In the genomic region with DNA sequence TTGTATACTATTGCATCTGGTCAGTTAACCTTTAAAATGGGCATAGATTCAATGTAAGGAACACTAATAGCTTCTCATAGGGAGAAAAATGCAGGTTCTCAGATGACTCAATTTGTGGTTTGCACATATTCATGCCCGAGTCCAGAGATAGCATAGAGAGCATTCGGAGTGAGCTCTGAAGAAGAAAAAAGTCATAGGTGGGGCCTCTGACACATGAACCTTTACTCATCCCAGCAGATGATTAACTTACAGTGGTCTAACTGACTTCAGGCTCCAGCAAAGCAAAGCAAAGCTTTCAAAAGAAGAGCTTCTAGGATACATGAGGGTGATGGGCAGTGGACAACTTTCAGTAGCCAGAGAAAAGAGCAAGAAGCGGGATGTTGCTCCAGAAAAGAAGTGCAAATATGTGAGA, we compare ENCODE assay signal across 9 cellular contexts. TPM values are rescaled to one million over a fixed set of nuclear protein-coding genes. Genes with fewer than 3 reads are reported as not detected.
DNase-seq lines count a peak whose midpoint lies in the region; ATAC-seq, FAIRE-seq and TF ChIP-seq lines count a peak whose summit lies in the region.
"Had no signal": no experiment of that assay in that cellular context is flagged by ENCODE, and none has a peak within 500 bp of the region (broad histone marks: within the 10 kb centered on the region; RNA-seq: fewer than 3 reads in every experiment).

No MANE protein-coding gene starts in this region.

- peaks cover 67% of the 10 kb centered on the region for H3K4me1 Mint-ChIP-seq in stimulated activated naive CD8-positive, alpha-beta T cell treated with anti-CD3 and anti-CD28 coated beads, Interleukin-15, Interleukin-2, amounts not matched to agents 100 ng/mL and 50 ng/mL, for 24 hours (ENCODE audit: low read depth)

- TF ChIP-seq EP300 in HepG2 (IDR thresholded peaks at IDR 0.05; ENCODE audit: low read depth in 2 of 2, low read length in 2 of 2) (peak in 1 of 2 experiments; percentile 32; a peak in 1 of 4 replicates), HepG2 (CRISPR knock-in tag; IDR thresholded peaks at IDR 0.05; ENCODE audit: borderline replicate concordance) (no peak)

- H3K36me3 Mint-ChIP-seq in stimulated activated naive CD8-positive, alpha-beta T cell treated with anti-CD3 and anti-CD28 coated beads, Interleukin-15, Interleukin-2, amounts not matched to agents 100 ng/mL and 50 ng/mL, for 24 hours (ENCODE audit: low read depth): peaks cover 14% of the 10 kb centered on the region

- ATAC-seq in HepG2 (peak; percentile 60), right lobe of liver (no peak), left cardiac atrium (no peak)

- BruUV-seq in HepG2 (replicated peaks; lab: Mats Ljungman, UMichigan): no TSS peak

- H3K27me3 Mint-ChIP-seq in stimulated activated naive CD8-positive, alpha-beta T cell treated with anti-CD3 and anti-CD28 coated beads, Interleukin-15, Interleukin-2, amounts not matched to agents 100 ng/mL and 50 ng/mL, for 24 hours: peaks cover 13% of the 10 kb centered on the region

- peak; percentile 76 for DNase-seq in HepG2 (ENCODE audit: low spot score)
- no peak for DNase-seq in right lobe of liver
- DNase-seq in HUDEP-2 (lab: John Stamatoyannopoulos, UW; ENCODE audit: unreplicated experiment in 76 of 76): peak in 39 of 76 experiments; percentile 18 to 90 (median 63)
- DNase-seq in astrocyte of the spinal cord (ENCODE audit: low read depth, low spot score): peak; percentile 81
- DNase-seq in left cardiac atrium: no peak
- DNase-seq in NCI-H2171 (lab: John Stamatoyannopoulos, UW): no peak
- no peak for DNase-seq in cerebellar cortex (ENCODE audit: low spot score)
- DNase-seq: amygdala had no signal

- peak overlapping the region; percentile 44 for H3K4me3 Mint-ChIP-seq in stimulated activated naive CD8-positive, alpha-beta T cell treated with anti-CD3 and anti-CD28 coated beads, Interleukin-15, Interleukin-2, amounts not matched to agents 100 ng/mL and 50 ng/mL, for 24 hours

- no peaks in the 10 kb centered on the region for H3K79me2 ChIP-seq in HepG2 (ENCODE audit: insufficient read depth, low read length)

- POLR2A ChIA-PET in HepG2 (lab: Yijun Ruan, JAX): interaction anchor here (0.7 to 1.5 kb wide), 6 partner anchors 13 to 93 kb away, joined by 3 to 6 read pairs (median 4); a partner anchor contains a TSS

- no peaks in the 10 kb centered on the region for H3K9me3 Mint-ChIP-seq in stimulated activated naive CD8-positive, alpha-beta T cell treated with anti-CD3 and anti-CD28 coated beads, Interleukin-15, Interleukin-2, amounts not matched to agents 100 ng/mL and 50 ng/mL, for 24 hours

- no peak for FAIRE-seq in HepG2 (lab: Jason Lieb, UNC)

- H2AFZ ChIP-seq in HepG2 (ENCODE audit: low read length): no peak overlapping the region

- H3K4me1 ChIP-seq in HepG2 (ENCODE audit: insufficient read depth, low read length) (peaks cover 76% of the 10 kb centered on the region), right lobe of liver (no peaks in the 10 kb centered on the region)

- TF ChIP-seq POLR2A in HepG2 (IDR thresholded peaks at IDR 0.05; ENCODE audit: insufficient read depth in 1 of 2, low read depth in 2 of 2, low read length in 2 of 2) (no peak), right lobe of liver (IDR thresholded peaks at IDR 0.05) (no peak)

- peak overlapping the region; percentile 96 for H3K4me2 ChIP-seq in HepG2 (ENCODE audit: low read depth, low read length)

- no peaks in the 10 kb centered on the region for H4K20me1 ChIP-seq in HepG2 (ENCODE audit: insufficient read depth, low read length)

- H3K27me3 ChIP-seq in HepG2 (ENCODE audit: control insufficient read depth in 1 of 2, insufficient read depth in 2 of 2, low read length in 2 of 2) (no peaks in the 10 kb centered on the region), right lobe of liver (no peaks in the 10 kb centered on the region)

- H3K4me3 ChIP-seq in HepG2 (replicated peaks in 1 of 3; ENCODE audit: insufficient read depth in 1 of 3, low read depth in 2 of 3, low read length in 3 of 3): peak overlapping the region; percentile 40 to 67 (median 67); a peak in 5 of 6 replicates
- no peak overlapping the region for H3K4me3 ChIP-seq in right lobe of liver
- H3K4me3 ChIP-seq in astrocyte of the spinal cord (ENCODE audit: low read depth, low read length): no peak overlapping the region

- no peak overlapping the region for H3K9ac ChIP-seq in HepG2 (ENCODE audit: insufficient read depth, low read depth, low read length)

- TF ChIP-seq CTCF in HepG2 (CRISPR knock-in tag; IDR thresholded peaks at IDR 0.05): no peak
- TF ChIP-seq CTCF in right lobe of liver (IDR thresholded peaks at IDR 0.05): no peak
- no peak for TF ChIP-seq CTCF in astrocyte of the spinal cord (IDR thresholded peaks at IDR 0.05; ENCODE audit: low read depth, low read length)

- H3K9me3 ChIP-seq in HepG2 (ENCODE audit: low read length) (no peaks in the 10 kb centered on the region), right lobe of liver (no peaks in the 10 kb centered on the region)

- 1% methylated on average over 3 of the region's 3 CpGs for WGBS in HepG2 (ENCODE audit: low lambda C conversion rate)
- WGBS in right lobe of liver (ENCODE audit: insufficient coverage, low coverage, low lambda C conversion rate, missing lambda C conversion rate): 39% methylated on average over 3 of the region's 3 CpGs

- peak overlapping the region; percentile 2 for H3K27ac ChIP-seq in HepG2 (ENCODE audit: extremely low read length, insufficient read depth, low read length)
- H3K27ac ChIP-seq in right lobe of liver: no peak overlapping the region

- intact Hi-C loops in HepG2 (cut with micrococcal nuclease; ENCODE audit: unreplicated experiment): loop anchor here (10.0 kb wide), 1 partner anchor 245 kb away; no protein-coding TSS in a partner anchor
- intact Hi-C loops in right lobe of liver (cut with DNase I): no loop called here
- intact Hi-C loops in left cardiac atrium (cut with DNase I): no loop called here

- in situ Hi-C loops in HepG2 (cut with HindIII; ENCODE audit: extremely low pct_ligation_motif_present, low pct_unique_long_range_greater_than_20kb): loop anchor here (10.0 to 25.0 kb wide), 2 partner anchors 135 to 1203 kb away; no protein-coding TSS in a partner anchor
- in situ Hi-C loops in astrocyte of the spinal cord (cut with HindIII; ENCODE audit: low sequenced_read_pairs): no loop called here

- no peaks in the 10 kb centered on the region for H3K36me3 ChIP-seq in HepG2 (replicated peaks in 1 of 2; ENCODE audit: control insufficient read depth in 1 of 2, insufficient read depth in 2 of 2, low read length in 2 of 2)
- no peaks in the 10 kb centered on the region for H3K36me3 ChIP-seq in right lobe of liver

- CTCF ChIA-PET in HepG2 (lab: Yijun Ruan, JAX; ENCODE audit: low intra/inter-chr PET ratio, low total read pairs): no interaction called here

- H3K27ac Mint-ChIP-seq in stimulated activated naive CD8-positive, alpha-beta T cell treated with anti-CD3 and anti-CD28 coated beads, Interleukin-15, Interleukin-2, amounts not matched to agents 100 ng/mL and 50 ng/mL, for 24 hours: peak overlapping the region; percentile 49

- no peak for TF ChIP-seq RAD21 in HepG2 (CRISPR knock-in tag; IDR thresholded peaks at IDR 0.05)

TF ChIP-seq in HepG2, 621 proteins besides CTCF, POLR2A, EP300 and RAD21 (continues in another document):
- no peak for TF ChIP-seq HNRNPL (IDR thresholded peaks at IDR 0.05; ENCODE audit: low read depth, low read length)
- TF ChIP-seq, protein P1, sequence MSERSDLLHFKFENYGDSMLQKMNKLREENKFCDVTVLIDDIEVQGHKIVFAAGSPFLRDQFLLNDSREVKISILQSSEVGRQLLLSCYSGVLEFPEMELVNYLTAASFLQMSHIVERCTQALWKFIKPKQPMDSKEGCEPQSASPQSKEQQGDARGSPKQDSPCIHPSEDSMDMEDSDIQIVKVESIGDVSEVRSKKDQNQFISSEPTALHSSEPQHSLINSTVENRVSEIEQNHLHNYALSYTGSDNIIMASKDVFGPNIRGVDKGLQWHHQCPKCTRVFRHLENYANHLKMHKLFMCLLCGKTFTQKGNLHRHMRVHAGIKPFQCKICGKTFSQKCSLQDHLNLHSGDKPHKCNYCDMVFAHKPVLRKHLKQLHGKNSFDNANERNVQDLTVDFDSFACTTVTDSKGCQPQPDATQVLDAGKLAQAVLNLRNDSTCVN (CRISPR knock-in tag; IDR thresholded peaks at IDR 0.05; ENCODE audit: borderline replicate concordance): peak; percentile 95
- no peak for TF ChIP-seq ZNF713 (CRISPR knock-in tag; IDR thresholded peaks at IDR 0.05)
- no peak for TF ChIP-seq TRIM24 (CRISPR knock-in tag; IDR thresholded peaks at IDR 0.05)
- TF ChIP-seq ZNF564 (CRISPR knock-in tag; IDR thresholded peaks at IDR 0.05): no peak
- TF ChIP-seq JUN (CRISPR knock-in tag; IDR thresholded peaks at IDR 0.05): no peak
- TF ChIP-seq RCOR2 (CRISPR knock-in tag; IDR thresholded peaks at IDR 0.05): no peak
- TF ChIP-seq SALL1 (CRISPR knock-in tag; IDR thresholded peaks at IDR 0.05): no peak
- TF ChIP-seq ZNF7 (CRISPR knock-in tag; IDR thresholded peaks at IDR 0.05): no peak
- no peak for TF ChIP-seq MATR3 (CRISPR knock-in tag; IDR thresholded peaks at IDR 0.05)

RNA-seq across cellular contexts. Expression of gene BTN3A2, which starts 55.3 kb away (rescaled TPM):
- total RNA-seq in HepG2 (2016; rRNA removed; fragmentation: Illumina TruSeq; extraction: Trizol) (18.9 and 21.3 TPM in 2 replicates), right lobe of liver (10 to 100 TPM in 5 of 6 experiments, 1 to 10 TPM in 1; 7.7 to 21.6 (median 15.4) TPM), left cardiac atrium (10 to 100 TPM in 1 of 2 donors, 1 to 10 TPM in 1; 6.8 to 21.3 TPM)
- total RNA-seq in HepG2 (2016; cell fraction: cytosol; rRNA removed; fragmentation: Illumina TruSeq; extraction: Trizol; ENCODE audit: low read depth): 3.4 and 4.3 TPM in 2 replicates
- 17.8 and 20.4 TPM in 2 replicates for total RNA-seq in HepG2 (2016; cell fraction: insoluble cytoplasmic fraction; rRNA removed; fragmentation: Illumina TruSeq; extraction: Trizol)
- total RNA-seq in HepG2 (2016; cell fraction: membrane; rRNA removed; fragmentation: Illumina TruSeq; extraction: Trizol): 13.3 and 13.9 TPM in 2 replicates
- total RNA-seq in HepG2 (2016; cell fraction: nucleus; rRNA removed; fragmentation: Illumina TruSeq; extraction: Trizol): 16.6 and 20.6 TPM in 2 replicates
- polyA plus RNA-seq in HepG2 (2011; rRNA removed): 36.2 and 36.3 TPM in 2 replicates
- 28.2 and 31.2 TPM in 2 replicates for polyA plus RNA-seq in HepG2 (2011; cell fraction: cytosol; rRNA removed)
- 36.5 and 54.5 TPM in 2 replicates for polyA plus RNA-seq in HepG2 (2011; cell fraction: nucleus; rRNA removed)
- polyA plus RNA-seq in HepG2 (2012): 22.7 and 24.1 TPM in 2 replicates
- polyA plus RNA-seq in HepG2 (2016; cell fraction: cytosol; fragmentation: Illumina TruSeq; extraction: Trizol; ENCODE audit: low read depth): 3.2 and 3.3 TPM in 2 replicates
- 14.2 and 14.4 TPM in 2 replicates for polyA plus RNA-seq in HepG2 (2016; cell fraction: insoluble cytoplasmic fraction; fragmentation: Illumina TruSeq; extraction: Trizol; ENCODE audit: low read depth)
- 8.3 and 9.3 TPM in 2 replicates for polyA plus RNA-seq in HepG2 (2016; cell fraction: membrane; fragmentation: Illumina TruSeq; extraction: Trizol; ENCODE audit: low read depth)
- polyA plus RNA-seq in HepG2 (2016; cell fraction: nucleus; fragmentation: Illumina TruSeq; extraction: Trizol; ENCODE audit: insufficient read depth, low read depth): 33.8 and 37.9 TPM in 2 replicates
- 35.9 and 51.8 TPM in 2 replicates for polyA minus RNA-seq in HepG2 (2011; rRNA and poly(A)+ RNA removed; ENCODE audit: low replicate concordance)
- polyA minus RNA-seq in HepG2 (2011; cell fraction: cytosol; rRNA and poly(A)+ RNA removed): 12.0 and 17.2 TPM in 2 replicates
- polyA minus RNA-seq in HepG2 (2011; cell fraction: nucleus; rRNA and poly(A)+ RNA removed): 21.9 and 35.8 TPM in 2 replicates

Comparison
In these comparisons a context has a peak if more than half of its experiments do, and no peak if none do; other contexts are left out.
1. DNase-seq: peak in HepG2 (single experiment), HUDEP-2 (39 of 76) and astrocyte of the spinal cord (single experiment); none in right lobe of liver (0 of 3), left cardiac atrium (single experiment), NCI-H2171 (single experiment) and cerebellar cortex (single experiment).
2. H3K4me3 ChIP-seq: peak in HepG2 (3 of 3); none in right lobe of liver (0 of 3) and astrocyte of the spinal cord (single experiment).